In the genomic region with DNA sequence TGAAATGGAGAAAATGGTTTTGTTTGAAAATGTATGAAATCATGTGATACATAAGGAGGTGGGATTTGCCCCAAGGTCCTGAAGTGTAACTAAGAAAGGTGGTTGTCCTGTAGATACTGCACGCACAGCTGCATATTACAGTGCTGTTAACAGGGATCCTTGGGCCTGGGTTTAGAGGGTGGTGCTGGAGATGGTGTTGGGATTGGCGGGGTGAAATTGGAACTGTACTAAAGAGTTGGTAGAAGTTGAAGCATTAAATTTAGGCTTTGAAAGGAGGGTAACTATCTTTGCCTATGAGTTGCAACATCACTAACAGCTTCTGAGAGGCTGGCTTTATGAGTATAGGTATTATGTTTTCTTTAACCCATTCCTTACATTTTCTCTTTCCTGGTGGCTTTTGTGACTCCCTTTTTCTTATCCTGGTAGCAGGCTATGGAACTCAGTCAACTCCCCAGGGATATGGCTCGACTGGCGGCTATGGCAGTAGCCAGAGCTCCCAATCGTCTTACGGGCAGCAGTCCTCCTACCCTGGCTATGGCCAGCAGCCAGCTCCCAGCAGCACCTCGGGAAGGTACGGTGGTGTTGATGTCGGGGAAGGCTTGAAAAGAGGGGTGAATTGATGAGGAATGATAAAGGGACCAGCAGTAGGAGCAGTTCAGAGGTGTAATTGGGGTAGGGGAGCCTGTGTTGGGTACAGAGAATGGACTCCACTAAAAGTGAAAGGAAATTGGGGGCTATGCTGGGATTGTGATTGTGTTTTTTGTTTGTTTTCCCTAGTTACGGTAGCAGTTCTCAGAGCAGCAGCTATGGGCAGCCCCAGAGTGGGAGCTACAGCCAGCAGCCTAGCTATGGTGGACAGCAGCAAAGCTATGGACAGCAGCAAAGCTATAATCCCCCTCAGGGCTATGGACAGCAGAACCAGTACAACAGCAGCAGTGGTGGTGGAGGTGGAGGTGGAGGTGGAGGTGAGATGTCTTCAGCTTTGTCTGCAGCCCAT, we compare ENCODE assay signal across 11 cellular contexts. TPM values are rescaled to one million over a fixed set of nuclear protein-coding genes. Genes with fewer than 3 reads are reported as not detected.
DNase-seq lines count a peak whose midpoint lies in the region; ATAC-seq, FAIRE-seq and TF ChIP-seq lines count a peak whose summit lies in the region.
"Had no signal": no experiment of that assay in that cellular context is flagged by ENCODE, and none has a peak within 500 bp of the region (broad histone marks: within the 10 kb centered on the region; RNA-seq: fewer than 3 reads in every experiment).

No MANE protein-coding gene starts in this region.

- DNase-seq in activated naive CD4-positive, alpha-beta T cell treated with anti-CD3 and anti-CD28 coated beads, Interleukin-2, amount 10 ng/mL, durations not matched to agents 7 days and 5 days, result no peak
- DNase-seq in activated naive CD4-positive, alpha-beta T cell treated with Interleukin-2 at 50 U/mL for 16 hours, result no peak
- DNase-seq in T-cell (no peak), foreskin fibroblast (no peak), GM19239 (ENCODE audit: insufficient read length, low spot score) (no peak), cerebellum (ENCODE audit: low spot score) (no peak)
- DNase-seq in effector CD4-positive, alpha-beta T cell, result no peak
- DNase-seq: kidney glomerular epithelial cell had no signal

- H3K9me3 Mint-ChIP-seq in activated naive CD4-positive, alpha-beta T cell treated with anti-CD3 and anti-CD28 coated beads, Interleukin-2, amount 10 ng/mL, durations not matched to agents 7 days and 5 days, result no peaks in the 10 kb centered on the region
- no peaks in the 10 kb centered on the region for H3K9me3 Mint-ChIP-seq in T-cell
- no peaks in the 10 kb centered on the region for H3K9me3 Mint-ChIP-seq in stimulated activated memory B cell treated with anti-CD40 and anti-IgM and Interleukin-4, amounts not matched to agents 10 μg/mL and 1 μg/mL and 100 μg/mL, for 72 hours

- peaks cover 4% of the 10 kb centered on the region for H3K27me3 Mint-ChIP-seq in activated naive CD4-positive, alpha-beta T cell treated with anti-CD3 and anti-CD28 coated beads, Interleukin-2, amount 10 ng/mL, durations not matched to agents 7 days and 5 days
- peaks cover 0 to 2% of the 10 kb centered on the region in 2 donors for H3K27me3 Mint-ChIP-seq in T-cell
- no peaks in the 10 kb centered on the region for H3K27me3 Mint-ChIP-seq in stimulated activated memory B cell treated with anti-CD40 and anti-IgM and Interleukin-4, amounts not matched to agents 10 μg/mL and 1 μg/mL and 100 μg/mL, for 72 hours

- CTCF ChIA-PET in activated naive CD4-positive, alpha-beta T cell treated with anti-CD3 and anti-CD28 coated beads, Interleukin-2, amount 10 ng/mL, durations not matched to agents 7 days and 5 days (lab: Charles Lee), result interaction anchor here (0.9 to 2.3 kb wide), 3 partner anchors 17 to 114 kb away, joined by 3 to 7 read pairs (median 3); no protein-coding TSS in a partner anchor
- CTCF ChIA-PET in T-cell (lab: Charles Lee), result interaction anchor here (0.6 to 0.7 kb wide), 3 partner anchors 17 to 296 kb away, joined by 3 to 4 read pairs (median 4); no protein-coding TSS in a partner anchor

- POLR2A ChIA-PET in T-cell (lab: Charles Lee), result interaction anchor here (0.5 to 2.2 kb wide), 8 partner anchors 9 to 686 kb away, joined by 3 to 12 read pairs (median 4); a partner anchor contains a TSS

- peaks cover 80% of the 10 kb centered on the region for H3K36me3 Mint-ChIP-seq in activated naive CD4-positive, alpha-beta T cell treated with anti-CD3 and anti-CD28 coated beads, Interleukin-2, amount 10 ng/mL, durations not matched to agents 7 days and 5 days
- peaks cover 70% of the 10 kb centered on the region for H3K36me3 Mint-ChIP-seq in T-cell
- peaks cover 76% of the 10 kb centered on the region for H3K36me3 Mint-ChIP-seq in stimulated activated memory B cell treated with anti-CD40 and anti-IgM and Interleukin-4, amounts not matched to agents 10 μg/mL and 1 μg/mL and 100 μg/mL, for 72 hours

- ATAC-seq in T-cell (replicated peaks in 1 of 4), result no peak
- no peak for ATAC-seq in stimulated activated memory B cell treated with anti-CD40 and anti-IgM and Interleukin-4, amounts not matched to agents 10 μg/mL and 1 μg/mL and 100 μg/mL, for 72 hours

- FAIRE-seq in GM19239 (lab: Jason Lieb, UNC), result no peak
- FAIRE-seq: TTC549 had no signal

- peak overlapping the region; percentile 49 for H3K27ac Mint-ChIP-seq in activated naive CD4-positive, alpha-beta T cell treated with anti-CD3 and anti-CD28 coated beads, Interleukin-2, amount 10 ng/mL, durations not matched to agents 7 days and 5 days
- peak overlapping the region; percentile 65 to 74 for H3K27ac Mint-ChIP-seq in T-cell
- peak overlapping the region; percentile 100 for H3K27ac Mint-ChIP-seq in stimulated activated memory B cell treated with anti-CD40 and anti-IgM and Interleukin-4, amounts not matched to agents 10 μg/mL and 1 μg/mL and 100 μg/mL, for 72 hours

- peak overlapping the region; percentile 95 for H3K4me3 Mint-ChIP-seq in activated naive CD4-positive, alpha-beta T cell treated with anti-CD3 and anti-CD28 coated beads, Interleukin-2, amount 10 ng/mL, durations not matched to agents 7 days and 5 days
- H3K4me3 Mint-ChIP-seq in T-cell, result peak overlapping the region; percentile 60 to 98 (median 97)
- H3K4me3 Mint-ChIP-seq in stimulated activated memory B cell treated with anti-CD40 and anti-IgM and Interleukin-4, amounts not matched to agents 10 μg/mL and 1 μg/mL and 100 μg/mL, for 72 hours, result no peak overlapping the region

- H3K4me3 ChIP-seq in foreskin fibroblast (ENCODE audit: low read depth in 1 of 2, low read length in 2 of 2), result peak overlapping the region; percentile 15 to 23

- peaks cover 73% of the 10 kb centered on the region for H3K4me1 Mint-ChIP-seq in activated naive CD4-positive, alpha-beta T cell treated with anti-CD3 and anti-CD28 coated beads, Interleukin-2, amount 10 ng/mL, durations not matched to agents 7 days and 5 days
- H3K4me1 Mint-ChIP-seq in T-cell, result peaks cover 74 to 88% (median 79%) of the 10 kb centered on the region in 3 donors
- H3K4me1 Mint-ChIP-seq in stimulated activated memory B cell treated with anti-CD40 and anti-IgM and Interleukin-4, amounts not matched to agents 10 μg/mL and 1 μg/mL and 100 μg/mL, for 72 hours, result peaks cover 67% of the 10 kb centered on the region

- TF ChIP-seq CTCF in foreskin fibroblast (IDR thresholded peaks at IDR 0.05; ENCODE audit: low read depth, low read length), result no peak

RNA-seq across cellular contexts. Expression of a gene that starts 3.8 kb away (rescaled TPM):
- total RNA-seq in T-cell (100 to 1,000 TPM; 410 to 963 (median 434) TPM), cerebellum (85.5 TPM)

RNA-seq across cellular contexts. Expression of a gene that starts 18.8 kb away (rescaled TPM):
- 10 to 100 TPM; 16.1 to 40.3 (median 33.4) TPM for total RNA-seq in T-cell
- total RNA-seq in cerebellum, result 2.4 TPM

RNA-seq across cellular contexts. Expression of a gene that starts 30.2 kb away (rescaled TPM):
- total RNA-seq in T-cell (under 1 TPM in 3 of 5 donors, not detected in 2; 0.03 to 0.09 (median 0.09) TPM), cerebellum (0.64 TPM)
- total RNA-seq: renal cortical epithelial cell had no signal

RNA-seq across cellular contexts. Expression of a gene that starts 33.2 kb away (rescaled TPM):
- total RNA-seq in T-cell (not detected), cerebellum (0.36 TPM)
- total RNA-seq: renal cortical epithelial cell had no signal

RNA-seq across cellular contexts. Expression of a gene that starts 33.9 kb away (rescaled TPM):
- total RNA-seq in T-cell (1 to 10 TPM in 4 of 5 donors, under 1 TPM in 1; 0.42 to 1.2 (median 1.1) TPM), cerebellum (1.6 TPM)

Comparison
In these comparisons a context has a peak if more than half of its experiments do, and no peak if none do; other contexts are left out.
1. H3K27ac Mint-ChIP-seq: peak in every context shown above with its lines; median percentile 100 in stimulated activated memory B cell treated with anti-CD40 and anti-IgM and Interleukin-4, amounts not matched to agents 10 μg/mL and 1 μg/mL and 100 μg/mL, for 72 hours; 70 in T-cell; 49 in activated naive CD4-positive, alpha-beta T cell treated with anti-CD3 and anti-CD28 coated beads, Interleukin-2, amount 10 ng/mL, durations not matched to agents 7 days and 5 days.